Comparison of ENCODE assay signal across 9 cellular contexts in genomic region chr1:212161231-212161781, GRCh38.
DNase-seq lines count a peak whose midpoint lies in the region; ATAC-seq and TF ChIP-seq lines count a peak whose summit lies in the region.
"Had no signal": no experiment of that assay in that cellular context is flagged by ENCODE, and none has a peak within 500 bp of the region (broad histone marks: within the 10 kb centered on the region; RNA-seq: fewer than 3 reads in every experiment).

No MANE protein-coding gene starts in this region.

- no peak for TF ChIP-seq POLR2A in lower leg skin (IDR thresholded peaks at IDR 0.05)
- TF ChIP-seq POLR2A in prostate gland (IDR thresholded peaks at IDR 0.05), result no peak

- no peak overlapping the region for H3K4me3 Mint-ChIP-seq in effector memory CD8-positive, alpha-beta T cell
- H3K4me3 Mint-ChIP-seq in stimulated activated naive CD8-positive, alpha-beta T cell treated with anti-CD3 and anti-CD28 coated beads, Interleukin-15, amount 100 ng/mL, for 72 hours, result peak overlapping the region; percentile 12 to 48

- no peaks in the 10 kb centered on the region for H3K27me3 ChIP-seq in prostate gland (replicated peaks; ENCODE audit: insufficient read depth)

- 23 to 29% methylated on average over 2 of the region's 2 CpGs for WGBS in lower leg skin, 2 donors
- WGBS in prostate gland, result 21% methylated on average over 2 of the region's 2 CpGs

- peak; percentile 14 for ATAC-seq in effector memory CD8-positive, alpha-beta T cell (replicated peaks)
- peak; percentile 89 for ATAC-seq in stimulated activated naive CD8-positive, alpha-beta T cell treated with anti-CD3 and anti-CD28 coated beads, Interleukin-15, amount 100 ng/mL, for 72 hours

- peak; percentile 30 for DNase-seq in activated naive CD4-positive, alpha-beta T cell treated with Interleukin-2 at 50 U/mL for 16 hours
- no peak for DNase-seq in activated naive CD4-positive, alpha-beta T cell (lab: John Stamatoyannopoulos, UW)
- DNase-seq in OCI-M1 (lab: John Stamatoyannopoulos, UW) (peak; percentile 77), lower leg skin (ENCODE audit: low spot score in 2 of 2) (no peak), prostate gland (ENCODE audit: low spot score) (no peak), NCI-H774 (lab: John Stamatoyannopoulos, UW) (no peak)
- DNase-seq in effector memory CD8-positive, alpha-beta T cell, result no peak
- DNase-seq in stimulated activated naive CD8-positive, alpha-beta T cell treated with anti-CD3 and anti-CD28 coated beads, Interleukin-15, amount 100 ng/mL, for 72 hours, result peak; percentile 25 to 47
- DNase-seq: hippocampal formation had no signal

- H3K27ac Mint-ChIP-seq in effector memory CD8-positive, alpha-beta T cell, result no peak overlapping the region
- peak overlapping the region in 1 of 2 donors; percentile 69 for H3K27ac Mint-ChIP-seq in stimulated activated naive CD8-positive, alpha-beta T cell treated with anti-CD3 and anti-CD28 coated beads, Interleukin-15, amount 100 ng/mL, for 72 hours

- intact Hi-C loops in lower leg skin (cut with DNase I; ENCODE audit: low total_unique reads), result no loop called here
- intact Hi-C loops in prostate gland (cut with DNase I), result loop anchor here (5.0 kb wide), 2 partner anchors 66 to 126 kb away; partner anchors contain the start of gene PPP2R5A

- H3K36me3 Mint-ChIP-seq in effector memory CD8-positive, alpha-beta T cell (ENCODE audit: insufficient read depth), result peaks cover 6% of the 10 kb centered on the region

- no peaks in the 10 kb centered on the region for H3K4me1 ChIP-seq in prostate gland (replicated peaks)

- H3K27me3 Mint-ChIP-seq in effector memory CD8-positive, alpha-beta T cell, result no peaks in the 10 kb centered on the region
- H3K27me3 Mint-ChIP-seq in stimulated activated naive CD8-positive, alpha-beta T cell treated with anti-CD3 and anti-CD28 coated beads, Interleukin-15, amount 100 ng/mL, for 72 hours, result no peaks in the 10 kb centered on the region

- no peak for TF ChIP-seq CTCF in lower leg skin (IDR thresholded peaks at IDR 0.05)
- no peak for TF ChIP-seq CTCF in prostate gland (IDR thresholded peaks at IDR 0.05)

- H3K27ac ChIP-seq in prostate gland, result no peak overlapping the region

- H3K4me3 ChIP-seq in lower leg skin (ENCODE audit: low read depth, poor library complexity, severe bottlenecking) (no peak overlapping the region), prostate gland (no peak overlapping the region)

- H3K9me3 ChIP-seq in prostate gland, result no peaks in the 10 kb centered on the region

- H3K36me3 ChIP-seq in prostate gland, result no peaks in the 10 kb centered on the region

- no peaks in the 10 kb centered on the region for H3K9me3 Mint-ChIP-seq in effector memory CD8-positive, alpha-beta T cell
- H3K9me3 Mint-ChIP-seq in stimulated activated naive CD8-positive, alpha-beta T cell treated with anti-CD3 and anti-CD28 coated beads, Interleukin-15, amount 100 ng/mL, for 72 hours, result no peaks in the 10 kb centered on the region

- peaks cover 10 to 29% of the 10 kb centered on the region in 2 donors for H3K4me1 Mint-ChIP-seq in effector memory CD8-positive, alpha-beta T cell (ENCODE audit: low read depth in 2 of 2)
- peaks cover 35% of the 10 kb centered on the region for H3K4me1 Mint-ChIP-seq in stimulated activated naive CD8-positive, alpha-beta T cell treated with anti-CD3 and anti-CD28 coated beads, Interleukin-15, amount 100 ng/mL, for 72 hours

Comparison
In these comparisons a context has a peak if more than half of its experiments do, and no peak if none do; other contexts are left out.
1. DNase-seq: peak in activated naive CD4-positive, alpha-beta T cell treated with Interleukin-2 at 50 U/mL for 16 hours (single experiment), OCI-M1 (single experiment) and stimulated activated naive CD8-positive, alpha-beta T cell treated with anti-CD3 and anti-CD28 coated beads, Interleukin-15, amount 100 ng/mL, for 72 hours (2 of 2); none in activated naive CD4-positive, alpha-beta T cell (0 of 4), effector memory CD8-positive, alpha-beta T cell (0 of 3), lower leg skin (0 of 2), prostate gland (single experiment) and NCI-H774 (single experiment).
2. H3K4me3 Mint-ChIP-seq: peak in stimulated activated naive CD8-positive, alpha-beta T cell treated with anti-CD3 and anti-CD28 coated beads, Interleukin-15, amount 100 ng/mL, for 72 hours (2 of 2); none in effector memory CD8-positive, alpha-beta T cell (0 of 2).